ENCODE assay signal across 9 cellular contexts in genomic region chr7:93890041-93890463, GRCh38. TPM values are rescaled to one million over a fixed set of nuclear protein-coding genes. Genes with fewer than 3 reads are reported as not detected.
DNase-seq lines count a peak whose midpoint lies in the region; ATAC-seq and TF ChIP-seq lines count a peak whose summit lies in the region.
"Had no signal": no experiment of that assay in that cellular context is flagged by ENCODE, and none has a peak within 500 bp of the region (broad histone marks: within the 10 kb centered on the region; RNA-seq: fewer than 3 reads in every experiment).

No MANE protein-coding gene starts in this region.

- DNase-seq in GM06990 (ENCODE audit: extremely low read depth, insufficient read length) (peak; percentile 19), NCI-H526 (lab: John Stamatoyannopoulos, UW) (peak; percentile 57 to 78), dorsolateral prefrontal cortex (no peak), mesendoderm (peak; percentile 76), uterus (peak; percentile 28 to 37), NCI-H2081 treated with DMSO at 0.1 percent for 48 hours (lab: John Stamatoyannopoulos, UW) (no peak)

- no peak overlapping the region for H2BK5ac ChIP-seq in mesendoderm (ENCODE audit: low read length)

- H3K23ac ChIP-seq in mesendoderm (ENCODE audit: low read length) = no peak overlapping the region

- peak overlapping the region; percentile 63 for H3K4me2 ChIP-seq in mesendoderm (ENCODE audit: low read length)

- no peaks in the 10 kb centered on the region for H3K9me3 ChIP-seq in uterus

- no peak overlapping the region for H2BK120ac ChIP-seq in mesendoderm (ENCODE audit: low read depth, low read length)

- H3K79me1 ChIP-seq in mesendoderm (ENCODE audit: low read length) = no peaks in the 10 kb centered on the region

- WGBS in mesendoderm (ENCODE audit: extremely low coverage, insufficient coverage, low lambda C conversion rate) = no CpG with 5 or more reads among the region's 28 CpGs

- no peak overlapping the region for H4K5ac ChIP-seq in mesendoderm (ENCODE audit: low read length)

- intact Hi-C loops in dorsolateral prefrontal cortex (cut with DNase I) (loop anchor here in 1 of 2 donors (10.0 kb wide), 1 partner anchor 195 kb away; no protein-coding TSS in a partner anchor), uterus (cut with DNase I; ENCODE audit: low total_unique reads) (no loop called here)

- H3K4me1 ChIP-seq in mesendoderm (ENCODE audit: control insufficient read depth, low read depth, low read length) = no peaks in the 10 kb centered on the region
- no peaks in the 10 kb centered on the region for H3K4me1 ChIP-seq in uterus

- peak overlapping the region; percentile 52 for H3K9ac ChIP-seq in mesendoderm (ENCODE audit: low read length)

- ATAC-seq in GM21723 (IDR thresholded peaks at IDR 0.05; ENCODE audit: unreplicated experiment) (peak; percentile 64), HG03378 (IDR thresholded peaks at IDR 0.05; ENCODE audit: unreplicated experiment) (no peak)

- peak; percentile 5 for TF ChIP-seq CTCF in GM06990 (IDR thresholded peaks at IDR 0.05; ENCODE audit: insufficient read depth, low read length, poor library complexity, severe bottlenecking)
- no peak for TF ChIP-seq CTCF in dorsolateral prefrontal cortex (IDR thresholded peaks at IDR 0.05 in 54 of 56, conservative IDR thresholded peaks at IDR 0.05 in 2 of 56; ENCODE audit: low read depth in 1 of 56, partially characterized antibody in 56 of 56)
- TF ChIP-seq CTCF in uterus (IDR thresholded peaks at IDR 0.05) = peak in 2 of 4 experiments; percentile 11 to 20

- H3K36me3 ChIP-seq in GM06990 (ENCODE audit: control insufficient read depth, insufficient read depth, low read length) (no peaks in the 10 kb centered on the region), mesendoderm (ENCODE audit: control insufficient read depth, insufficient read depth, low read length) (no peaks in the 10 kb centered on the region), uterus (no peaks in the 10 kb centered on the region)

- TF ChIP-seq POLR2A in uterus (IDR thresholded peaks at IDR 0.05) = no peak

- no peak overlapping the region for H3K4ac ChIP-seq in mesendoderm (ENCODE audit: low read depth, low read length)

- peak overlapping the region; percentile 7 for H3K18ac ChIP-seq in mesendoderm (ENCODE audit: low read length)

- no peak overlapping the region for H2BK15ac ChIP-seq in mesendoderm (replicated peaks; ENCODE audit: low read depth)

- H3K4me3 ChIP-seq in GM06990 (replicated peaks; ENCODE audit: low read depth, low read length) = peak overlapping the region; percentile 58
- H3K4me3 ChIP-seq in dorsolateral prefrontal cortex = peak overlapping the region; percentile 18 to 73 (median 50)
- peak overlapping the region; percentile 36 for H3K4me3 ChIP-seq in mesendoderm (ENCODE audit: low read length)
- H3K4me3 ChIP-seq in uterus = peak overlapping the region; percentile 45 to 62

- no peak overlapping the region for H4K8ac ChIP-seq in mesendoderm (ENCODE audit: low read depth, low read length)

- H3K27ac ChIP-seq in dorsolateral prefrontal cortex (no peak overlapping the region), mesendoderm (ENCODE audit: low read depth, low read length) (no peak overlapping the region), uterus (peak overlapping the region; percentile 40 to 49)
- H3K27ac ChIP-seq: VCaP had no signal

- H3K27me3 ChIP-seq in GM06990 (replicated peaks; ENCODE audit: control insufficient read depth, insufficient read depth, low read length) = no peaks in the 10 kb centered on the region
- peaks cover 0 to 77% (median 44%) of the 10 kb centered on the region in 45 donors for H3K27me3 ChIP-seq in dorsolateral prefrontal cortex
- no peaks in the 10 kb centered on the region for H3K27me3 ChIP-seq in mesendoderm (ENCODE audit: insufficient read depth, low read length, poor library complexity)
- H3K27me3 ChIP-seq in uterus = no peaks in the 10 kb centered on the region

- H3K79me2 ChIP-seq in mesendoderm (ENCODE audit: control insufficient read depth, insufficient read depth, low read length) = no peaks in the 10 kb centered on the region

- H3K56ac ChIP-seq in mesendoderm (ENCODE audit: low read length) = peak overlapping the region; percentile 79

- no peak overlapping the region for H2AK5ac ChIP-seq in mesendoderm (ENCODE audit: low read length)

RNA-seq across cellular contexts. Expression of gene TFPI2, which starts 0.5 kb away (rescaled TPM):
- total RNA-seq in dorsolateral prefrontal cortex = 1 to 10 TPM in 16 of 120 experiments, under 1 TPM in 48, not detected in 56; 0.22 to 2.9 (median 0.68) TPM
- polyA plus RNA-seq in mesendoderm (2013, experiment 1 of 2) = 36.3 TPM
- polyA plus RNA-seq in mesendoderm (2013, experiment 2 of 2) = 35.0 TPM
- total RNA-seq in uterus = 10 to 100 TPM in 2 of 4 donors, 1 to 10 TPM in 1, not detected in 1; 6.2 to 15.1 (median 10.5) TPM

RNA-seq across cellular contexts. Expression of gene GNGT1, which starts 16.3 kb away (rescaled TPM):
- total RNA-seq in dorsolateral prefrontal cortex (under 1 TPM in 4 of 120 experiments, not detected in 116; 0.23 to 0.35 (median 0.25) TPM), uterus (not detected)
- not detected for polyA plus RNA-seq in mesendoderm (2013, experiment 1 of 2)
- 0.07 TPM for polyA plus RNA-seq in mesendoderm (2013, experiment 2 of 2)

RNA-seq across cellular contexts. Expression of gene GNG11, which starts 31.5 kb away (rescaled TPM):
- total RNA-seq in dorsolateral prefrontal cortex = 1 to 10 TPM; 2.2 to 9.1 (median 4.2) TPM
- 1.5 TPM for polyA plus RNA-seq in mesendoderm (2013, experiment 1 of 2)
- 1.7 TPM for polyA plus RNA-seq in mesendoderm (2013, experiment 2 of 2)
- total RNA-seq in uterus = 10 to 100 TPM; 33.0 to 75.9 (median 49.0) TPM

Comparison
In these comparisons a context has a peak if more than half of its experiments do, and no peak if none do; other contexts are left out.
1. DNase-seq: peak in GM06990 (single experiment), NCI-H526 (2 of 2), mesendoderm (single experiment) and uterus (2 of 2); none in dorsolateral prefrontal cortex (0 of 10) and NCI-H2081 treated with DMSO at 0.1 percent for 48 hours (single experiment).
2. H3K27ac ChIP-seq: peak in uterus (2 of 2); none in dorsolateral prefrontal cortex (0 of 59) and mesendoderm (single experiment).
3. Peak in every context shown above with its lines, with median percentiles within 50 percentile points of each other: H3K4me3 ChIP-seq.